In genomic region chr9:96253059-96253696, GRCh38 we compare ENCODE assay signal across 2 cellular contexts.
A peak's percentile ranks its signal among the peaks of the same experiment; 100 is the strongest.
TF ChIP-seq lines count a peak whose summit lies in the region.

No MANE protein-coding gene starts in this region.

TF ChIP-seq in HEK293, 187 proteins besides CTCF, POLR2A, EP300 and RAD21:
- TF ChIP-seq ZBTB44 (tag by site-specific recombination; IDR thresholded peaks at IDR 0.05) (0 out of 2 replicates have a peak, but pooled peaks have one; percentile 34), PRDM1 (tag by site-specific recombination; IDR thresholded peaks at IDR 0.05) (no peak)
TF ChIP-seq in HEK293: peak in this region for 1.

TF ChIP-seq in H1, 55 proteins besides CTCF, POLR2A, EP300 and RAD21 (continued from another document):
- TF ChIP-seq CHD7 (IDR thresholded peaks at IDR 0.05; ENCODE audit: insufficient replicate concordance, low read length) (no peak), E2F6 (IDR thresholded peaks at IDR 0.05) (peak; percentile 85), MAX (IDR thresholded peaks at IDR 0.05) (peak; percentile 86)
